In genomic region chr1:180640531-180640949, GRCh38 we compare ENCODE assay signal across 23 cellular contexts.
"Had no signal": no experiment of that assay in that cellular context is flagged by ENCODE, and none has a peak within 500 bp of the region (broad histone marks: within the 10 kb centered on the region; RNA-seq: fewer than 3 reads in every experiment).

No MANE protein-coding gene starts in this region.

- DNase-seq: cerebellar nuclear complex; effector memory CD8-positive, alpha-beta T cell; foreskin keratinocyte; hypothalamus; kidney glomerular epithelial cell; lower lobe of right lung; midbrain; psoas muscle; retina; stimulated activated CD4-positive, alpha-beta T cell treated with anti-CD3 and anti-CD28 coated beads, Interleukin-2, amount 100 ng/mL, for 24 hours; stimulated activated CD4-positive, alpha-beta T cell treated with anti-CD3 and anti-CD28 coated beads, Interleukin-4, amount 100 ng/mL, for 4 hours; stimulated activated naive CD4-positive, alpha-beta T cell; stomach; substantia nigra; transverse colon had no signal

- H3K36me3 Mint-ChIP-seq: natural killer cell treated with Interleukin-12 subunit alpha and Interleukin-12 subunit beta and Interleukin-15 and Interleukin-18, amount 100 ng/mL, for 72 hours had no signal

- H3K36me3 ChIP-seq: lower lobe of right lung, stomach, thoracic aorta, transverse colon had no signal

- H3K9me3 Mint-ChIP-seq: dendritic cell treated with granulocyte-macrophage colony-stimulating factor and Interleukin-4, amounts not matched to agents 40 ng/mL and 50 ng/mL, for 4 days; effector memory CD8-positive, alpha-beta T cell; memory B cell; natural killer cell treated with Interleukin-12 subunit alpha and Interleukin-12 subunit beta and Interleukin-15 and Interleukin-18, amount 100 ng/mL, for 72 hours had no signal

- H3K27me3 Mint-ChIP-seq: dendritic cell treated with granulocyte-macrophage colony-stimulating factor and Interleukin-4, amounts not matched to agents 40 ng/mL and 50 ng/mL, for 4 days; effector memory CD8-positive, alpha-beta T cell; memory B cell; natural killer cell treated with Interleukin-12 subunit alpha and Interleukin-12 subunit beta and Interleukin-15 and Interleukin-18, amount 100 ng/mL, for 72 hours had no signal

- H3K27ac ChIP-seq: foreskin keratinocyte, lower lobe of right lung, parathyroid adenoma, psoas muscle, skin epidermis, stomach, thoracic aorta, transverse colon had no signal

- H3K9ac ChIP-seq: parathyroid adenoma had no signal

- H3K4me3 Mint-ChIP-seq: dendritic cell treated with granulocyte-macrophage colony-stimulating factor and Interleukin-4, amounts not matched to agents 40 ng/mL and 50 ng/mL, for 4 days; effector memory CD8-positive, alpha-beta T cell; memory B cell; natural killer cell treated with Interleukin-12 subunit alpha and Interleukin-12 subunit beta and Interleukin-15 and Interleukin-18, amount 100 ng/mL, for 72 hours had no signal

- H2AFZ ChIP-seq: parathyroid adenoma had no signal

- H3K27me3 ChIP-seq: foreskin keratinocyte, stomach, transverse colon had no signal

- H3K4me3 ChIP-seq: lower lobe of right lung, psoas muscle, skin epidermis, stomach, thoracic aorta, transverse colon had no signal

- ATAC-seq: effector memory CD8-positive, alpha-beta T cell; foreskin keratinocyte; left lobe of liver; lower lobe of right lung; natural killer cell treated with Interleukin-12 subunit alpha and Interleukin-12 subunit beta and Interleukin-15 and Interleukin-18, amount 100 ng/mL, for 72 hours; sciatic nerve had no signal

- H3K9me3 ChIP-seq: lower lobe of right lung, psoas muscle, stomach, thoracic aorta, transverse colon had no signal

- H3K27ac Mint-ChIP-seq: dendritic cell treated with granulocyte-macrophage colony-stimulating factor and Interleukin-4, amounts not matched to agents 40 ng/mL and 50 ng/mL, for 4 days; effector memory CD8-positive, alpha-beta T cell; memory B cell; natural killer cell treated with Interleukin-12 subunit alpha and Interleukin-12 subunit beta and Interleukin-15 and Interleukin-18, amount 100 ng/mL, for 72 hours had no signal
